Comparison of ENCODE assay signal across 1 cellular context in genomic region chr11:71995726-71996291, GRCh38.
TF ChIP-seq lines count a peak whose summit lies in the region.

No MANE protein-coding gene starts in this region.

TF ChIP-seq in K562, 482 proteins besides CTCF, POLR2A, EP300 and RAD21 (continued from another document and continues in another):
- TF ChIP-seq HMBOX1 (IDR thresholded peaks at IDR 0.05): peak; percentile 98
- peak; percentile 72 for TF ChIP-seq CREM (IDR thresholded peaks at IDR 0.05; ENCODE audit: low read depth)
- TF ChIP-seq MAZ (CRISPR knock-in tag; conservative IDR thresholded peaks at IDR 0.05 in 1 of 2, IDR thresholded peaks at IDR 0.05 in 1 of 2): 0 out of 4 replicates have a peak, but pooled peaks have one; percentile 17 to 27
- TF ChIP-seq SMARCA4 (IDR thresholded peaks at IDR 0.05): peak; percentile 92
- TF ChIP-seq ZKSCAN8 (CRISPR knock-in tag; IDR thresholded peaks at IDR 0.05): no peak
- TF ChIP-seq, protein P1, sequence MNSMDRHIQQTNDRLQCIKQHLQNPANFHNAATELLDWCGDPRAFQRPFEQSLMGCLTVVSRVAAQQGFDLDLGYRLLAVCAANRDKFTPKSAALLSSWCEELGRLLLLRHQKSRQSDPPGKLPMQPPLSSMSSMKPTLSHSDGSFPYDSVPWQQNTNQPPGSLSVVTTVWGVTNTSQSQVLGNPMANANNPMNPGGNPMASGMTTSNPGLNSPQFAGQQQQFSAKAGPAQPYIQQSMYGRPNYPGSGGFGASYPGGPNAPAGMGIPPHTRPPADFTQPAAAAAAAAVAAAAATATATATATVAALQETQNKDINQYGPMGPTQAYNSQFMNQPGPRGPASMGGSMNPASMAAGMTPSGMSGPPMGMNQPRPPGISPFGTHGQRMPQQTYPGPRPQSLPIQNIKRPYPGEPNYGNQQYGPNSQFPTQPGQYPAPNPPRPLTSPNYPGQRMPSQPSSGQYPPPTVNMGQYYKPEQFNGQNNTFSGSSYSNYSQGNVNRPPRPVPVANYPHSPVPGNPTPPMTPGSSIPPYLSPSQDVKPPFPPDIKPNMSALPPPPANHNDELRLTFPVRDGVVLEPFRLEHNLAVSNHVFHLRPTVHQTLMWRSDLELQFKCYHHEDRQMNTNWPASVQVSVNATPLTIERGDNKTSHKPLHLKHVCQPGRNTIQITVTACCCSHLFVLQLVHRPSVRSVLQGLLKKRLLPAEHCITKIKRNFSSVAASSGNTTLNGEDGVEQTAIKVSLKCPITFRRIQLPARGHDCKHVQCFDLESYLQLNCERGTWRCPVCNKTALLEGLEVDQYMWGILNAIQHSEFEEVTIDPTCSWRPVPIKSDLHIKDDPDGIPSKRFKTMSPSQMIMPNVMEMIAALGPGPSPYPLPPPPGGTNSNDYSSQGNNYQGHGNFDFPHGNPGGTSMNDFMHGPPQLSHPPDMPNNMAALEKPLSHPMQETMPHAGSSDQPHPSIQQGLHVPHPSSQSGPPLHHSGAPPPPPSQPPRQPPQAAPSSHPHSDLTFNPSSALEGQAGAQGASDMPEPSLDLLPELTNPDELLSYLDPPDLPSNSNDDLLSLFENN (IDR thresholded peaks at IDR 0.05; ENCODE audit: low read depth in 2 of 2, low read length in 2 of 2): 0 out of 4 replicates have a peak, but pooled peaks of 1 of the 2 experiments have one; percentile 33
- TF ChIP-seq GTF2F1 (IDR thresholded peaks at IDR 0.05; ENCODE audit: low read depth, low read length): no peak
- peak; percentile 90 to 91 for TF ChIP-seq KDM1A (IDR thresholded peaks at IDR 0.05)
- peak; percentile 90 for TF ChIP-seq STAT5A (IDR thresholded peaks at IDR 0.05; ENCODE audit: borderline replicate concordance, low read length)
- peak in 1 of 2 experiments; percentile 58; a peak in 1 of 4 replicates for TF ChIP-seq TBL1XR1 (IDR thresholded peaks at IDR 0.05; ENCODE audit: low read length in 2 of 2)
- TF ChIP-seq DDX20 (tag; IDR thresholded peaks at IDR 0.05; ENCODE audit: low read depth): no peak
- TF ChIP-seq PML (IDR thresholded peaks at IDR 0.05; ENCODE audit: low read length): peak; percentile 87
- TF ChIP-seq HNRNPUL1 (IDR thresholded peaks at IDR 0.05; ENCODE audit: low read length): 0 out of 2 replicates have a peak, but pooled peaks have one; percentile 4
- no peak for TF ChIP-seq ZNF174 (CRISPR knock-in tag; IDR thresholded peaks at IDR 0.05)
- peak; percentile 89 for TF ChIP-seq SOX6 (IDR thresholded peaks at IDR 0.05)
- TF ChIP-seq PHF8 (IDR thresholded peaks at IDR 0.05; ENCODE audit: borderline replicate concordance, low read length): no peak
- TF ChIP-seq NFIC (IDR thresholded peaks at IDR 0.05): peak; percentile 87
- TF ChIP-seq ZBTB9 (CRISPR knock-in tag; IDR thresholded peaks at IDR 0.05): 0 out of 2 replicates have a peak, but pooled peaks have one; percentile 24
- 0 out of 2 replicates have a peak, but pooled peaks have one; percentile 15 for TF ChIP-seq TOE1 (IDR thresholded peaks at IDR 0.05; ENCODE audit: borderline replicate concordance)
- TF ChIP-seq TOE1 (CRISPR knock-in tag; IDR thresholded peaks at IDR 0.05; ENCODE audit: borderline replicate concordance, low read depth): no peak
- TF ChIP-seq DMBX1 (CRISPR knock-in tag; IDR thresholded peaks at IDR 0.05; ENCODE audit: borderline replicate concordance): peak; percentile 70; the same call in 1 of the 2 replicates
- peak in 1 of 2 experiments; percentile 86; a peak in 1 of 3 replicates for TF ChIP-seq CBX3 (IDR thresholded peaks at IDR 0.05; ENCODE audit: borderline replicate concordance in 1 of 2, low read length in 2 of 2)
- TF ChIP-seq ARID1B (IDR thresholded peaks at IDR 0.05): peak; percentile 96
- peak in 1 of 2 experiments; percentile 40; a peak in 1 of 4 replicates for TF ChIP-seq ETV6 (IDR thresholded peaks at IDR 0.05; ENCODE audit: borderline replicate concordance in 1 of 2, low read depth in 2 of 2, low read length in 1 of 2)
- no peak for TF ChIP-seq ETV6 (CRISPR knock-in tag; IDR thresholded peaks at IDR 0.05; ENCODE audit: borderline replicate concordance)
- TF ChIP-seq ZNF316 (IDR thresholded peaks at IDR 0.05): peak; percentile 87
- TF ChIP-seq GATA2 (CRISPR knock-in tag; IDR thresholded peaks at IDR 0.05): peak; percentile 92
- TF ChIP-seq NEUROD1 (IDR thresholded peaks at IDR 0.05; ENCODE audit: borderline replicate concordance, low read depth, low read length, partially characterized antibody): peak; percentile 71
- peak; percentile 76; the same call in 1 of the 2 replicates for TF ChIP-seq CTBP1 (IDR thresholded peaks at IDR 0.05; ENCODE audit: borderline replicate concordance)
- TF ChIP-seq DPF2 (IDR thresholded peaks at IDR 0.05): peak; percentile 94
- peak; percentile 70; the same call in 1 of the 2 replicates for TF ChIP-seq ZBED1 (IDR thresholded peaks at IDR 0.05)
- TF ChIP-seq CHAMP1 (IDR thresholded peaks at IDR 0.05): 0 out of 2 replicates have a peak, but pooled peaks have one; percentile 13
- TF ChIP-seq THRB (CRISPR knock-in tag; conservative IDR thresholded peaks at IDR 0.05): no peak
- TF ChIP-seq, protein P2, sequence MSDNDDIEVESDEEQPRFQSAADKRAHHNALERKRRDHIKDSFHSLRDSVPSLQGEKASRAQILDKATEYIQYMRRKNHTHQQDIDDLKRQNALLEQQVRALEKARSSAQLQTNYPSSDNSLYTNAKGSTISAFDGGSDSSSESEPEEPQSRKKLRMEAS (CRISPR knock-in tag; IDR thresholded peaks at IDR 0.05): peak; percentile 44; the same call in 1 of the 2 replicates
- TF ChIP-seq NCOA1 (IDR thresholded peaks at IDR 0.05; ENCODE audit: low read depth): peak; percentile 66; the same call in 1 of the 2 replicates
- TF ChIP-seq HDAC1 (IDR thresholded peaks at IDR 0.05): peak in 1 of 2 experiments; percentile 70; a peak in 2 of 4 replicates
- no peak for TF ChIP-seq PHF21A (IDR thresholded peaks at IDR 0.05; ENCODE audit: borderline replicate concordance, low read depth)
- TF ChIP-seq, protein P3, sequence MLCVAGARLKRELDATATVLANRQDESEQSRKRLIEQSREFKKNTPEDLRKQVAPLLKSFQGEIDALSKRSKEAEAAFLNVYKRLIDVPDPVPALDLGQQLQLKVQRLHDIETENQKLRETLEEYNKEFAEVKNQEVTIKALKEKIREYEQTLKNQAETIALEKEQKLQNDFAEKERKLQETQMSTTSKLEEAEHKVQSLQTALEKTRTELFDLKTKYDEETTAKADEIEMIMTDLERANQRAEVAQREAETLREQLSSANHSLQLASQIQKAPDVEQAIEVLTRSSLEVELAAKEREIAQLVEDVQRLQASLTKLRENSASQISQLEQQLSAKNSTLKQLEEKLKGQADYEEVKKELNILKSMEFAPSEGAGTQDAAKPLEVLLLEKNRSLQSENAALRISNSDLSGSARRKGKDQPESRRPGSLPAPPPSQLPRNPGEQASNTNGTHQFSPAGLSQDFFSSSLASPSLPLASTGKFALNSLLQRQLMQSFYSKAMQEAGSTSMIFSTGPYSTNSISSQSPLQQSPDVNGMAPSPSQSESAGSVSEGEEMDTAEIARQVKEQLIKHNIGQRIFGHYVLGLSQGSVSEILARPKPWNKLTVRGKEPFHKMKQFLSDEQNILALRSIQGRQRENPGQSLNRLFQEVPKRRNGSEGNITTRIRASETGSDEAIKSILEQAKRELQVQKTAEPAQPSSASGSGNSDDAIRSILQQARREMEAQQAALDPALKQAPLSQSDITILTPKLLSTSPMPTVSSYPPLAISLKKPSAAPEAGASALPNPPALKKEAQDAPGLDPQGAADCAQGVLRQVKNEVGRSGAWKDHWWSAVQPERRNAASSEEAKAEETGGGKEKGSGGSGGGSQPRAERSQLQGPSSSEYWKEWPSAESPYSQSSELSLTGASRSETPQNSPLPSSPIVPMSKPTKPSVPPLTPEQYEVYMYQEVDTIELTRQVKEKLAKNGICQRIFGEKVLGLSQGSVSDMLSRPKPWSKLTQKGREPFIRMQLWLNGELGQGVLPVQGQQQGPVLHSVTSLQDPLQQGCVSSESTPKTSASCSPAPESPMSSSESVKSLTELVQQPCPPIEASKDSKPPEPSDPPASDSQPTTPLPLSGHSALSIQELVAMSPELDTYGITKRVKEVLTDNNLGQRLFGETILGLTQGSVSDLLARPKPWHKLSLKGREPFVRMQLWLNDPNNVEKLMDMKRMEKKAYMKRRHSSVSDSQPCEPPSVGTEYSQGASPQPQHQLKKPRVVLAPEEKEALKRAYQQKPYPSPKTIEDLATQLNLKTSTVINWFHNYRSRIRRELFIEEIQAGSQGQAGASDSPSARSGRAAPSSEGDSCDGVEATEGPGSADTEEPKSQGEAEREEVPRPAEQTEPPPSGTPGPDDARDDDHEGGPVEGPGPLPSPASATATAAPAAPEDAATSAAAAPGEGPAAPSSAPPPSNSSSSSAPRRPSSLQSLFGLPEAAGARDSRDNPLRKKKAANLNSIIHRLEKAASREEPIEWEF (CRISPR knock-in tag; IDR thresholded peaks at IDR 0.05): no peak
- peak; percentile 91 for TF ChIP-seq MTA2 (IDR thresholded peaks at IDR 0.05; ENCODE audit: low read depth)
- no peak for TF ChIP-seq ZNF140 (CRISPR knock-in tag; IDR thresholded peaks at IDR 0.05)
- no peak for TF ChIP-seq DACH1 (IDR thresholded peaks at IDR 0.05; ENCODE audit: partially characterized antibody)
- peak; percentile 11 for TF ChIP-seq ZFP36 (IDR thresholded peaks at IDR 0.05; ENCODE audit: low read depth, low read length, partially characterized antibody)
- TF ChIP-seq RBBP5 (IDR thresholded peaks at IDR 0.05; ENCODE audit: borderline replicate concordance, insufficient read depth, low read length, poor library complexity, severe bottlenecking): peak; percentile 29
- TF ChIP-seq MTA3 (IDR thresholded peaks at IDR 0.05; ENCODE audit: borderline replicate concordance): peak; percentile 59; the same call in 1 of the 2 replicates
- TF ChIP-seq ESRRB (CRISPR knock-in tag; IDR thresholded peaks at IDR 0.05; ENCODE audit: borderline replicate concordance): no peak
- TF ChIP-seq, protein P4, sequence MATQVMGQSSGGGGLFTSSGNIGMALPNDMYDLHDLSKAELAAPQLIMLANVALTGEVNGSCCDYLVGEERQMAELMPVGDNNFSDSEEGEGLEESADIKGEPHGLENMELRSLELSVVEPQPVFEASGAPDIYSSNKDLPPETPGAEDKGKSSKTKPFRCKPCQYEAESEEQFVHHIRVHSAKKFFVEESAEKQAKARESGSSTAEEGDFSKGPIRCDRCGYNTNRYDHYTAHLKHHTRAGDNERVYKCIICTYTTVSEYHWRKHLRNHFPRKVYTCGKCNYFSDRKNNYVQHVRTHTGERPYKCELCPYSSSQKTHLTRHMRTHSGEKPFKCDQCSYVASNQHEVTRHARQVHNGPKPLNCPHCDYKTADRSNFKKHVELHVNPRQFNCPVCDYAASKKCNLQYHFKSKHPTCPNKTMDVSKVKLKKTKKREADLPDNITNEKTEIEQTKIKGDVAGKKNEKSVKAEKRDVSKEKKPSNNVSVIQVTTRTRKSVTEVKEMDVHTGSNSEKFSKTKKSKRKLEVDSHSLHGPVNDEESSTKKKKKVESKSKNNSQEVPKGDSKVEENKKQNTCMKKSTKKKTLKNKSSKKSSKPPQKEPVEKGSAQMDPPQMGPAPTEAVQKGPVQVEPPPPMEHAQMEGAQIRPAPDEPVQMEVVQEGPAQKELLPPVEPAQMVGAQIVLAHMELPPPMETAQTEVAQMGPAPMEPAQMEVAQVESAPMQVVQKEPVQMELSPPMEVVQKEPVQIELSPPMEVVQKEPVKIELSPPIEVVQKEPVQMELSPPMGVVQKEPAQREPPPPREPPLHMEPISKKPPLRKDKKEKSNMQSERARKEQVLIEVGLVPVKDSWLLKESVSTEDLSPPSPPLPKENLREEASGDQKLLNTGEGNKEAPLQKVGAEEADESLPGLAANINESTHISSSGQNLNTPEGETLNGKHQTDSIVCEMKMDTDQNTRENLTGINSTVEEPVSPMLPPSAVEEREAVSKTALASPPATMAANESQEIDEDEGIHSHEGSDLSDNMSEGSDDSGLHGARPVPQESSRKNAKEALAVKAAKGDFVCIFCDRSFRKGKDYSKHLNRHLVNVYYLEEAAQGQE (CRISPR knock-in tag; IDR thresholded peaks at IDR 0.05; ENCODE audit: low read depth): 0 out of 2 replicates have a peak, but pooled peaks have one; percentile 29
- TF ChIP-seq CBFA2T3 (IDR thresholded peaks at IDR 0.05): peak; percentile 98
